ENCODE assay signal across 24 cellular contexts in genomic region chr12:91043408-91043807, GRCh38. TPM values are rescaled to one million over a fixed set of nuclear protein-coding genes. Genes with fewer than 3 reads are reported as not detected.
"Had no signal": no experiment of that assay in that cellular context is flagged by ENCODE, and none has a peak within 500 bp of the region (broad histone marks: within the 10 kb centered on the region; RNA-seq: fewer than 3 reads in every experiment).

No MANE protein-coding gene starts in this region.

- H3K9me3 ChIP-seq: tibial artery had no signal

- H3K36me3 ChIP-seq: left ventricle myocardium inferior, tibial artery had no signal

- ATAC-seq: activated CD8-positive, alpha-beta T cell treated with anti-CD3 and anti-CD28 coated beads, Interleukin-2, amount 10 ng/mL, durations not matched to agents 7 days and 5 days; activated naive CD8-positive, alpha-beta T cell treated with anti-CD3 and anti-CD28 coated beads, Interleukin-2, amount 50 U/mL, for 24 hours; activated T-cell treated with anti-CD3 and anti-CD28 coated beads, Interleukin-2, amount 50 U/mL, for 4 hours had no signal

- DNase-seq: activated CD4-positive, alpha-beta T cell treated with anti-CD3 and anti-CD28 coated beads, Interleukin-2, amount 10 ng/mL, durations not matched to agents 24 days and 14 days; activated CD8-positive, alpha-beta T cell treated with anti-CD3 and anti-CD28 coated beads, Interleukin-2, amount 10 ng/mL, durations not matched to agents 7 days and 5 days; activated naive CD4-positive, alpha-beta T cell treated with anti-CD3 and anti-CD28 coated beads for 36 hours; activated naive CD8-positive, alpha-beta T cell treated with anti-CD3 and anti-CD28 coated beads, Interleukin-2, amount 50 U/mL, for 24 hours; activated T-cell treated with anti-CD3 and anti-CD28 coated beads, Interleukin-2, amount 50 U/mL, for 4 hours; anterior cingulate cortex; head of caudate nucleus; left ventricle myocardium inferior; mammary epithelial cell; midbrain; nephron progenitor cell; nucleus accumbens; stimulated activated CD4-positive, alpha-beta T cell treated with anti-CD3 and anti-CD28 coated beads, Interleukin-2, amount 100 ng/mL, for 24 hours; stimulated activated naive CD4-positive, alpha-beta T cell treated with Interleukin-2 at 50 U/mL for 16 hours; tibial artery had no signal

- H3K27ac ChIP-seq: coronary artery, left ventricle myocardium inferior, tibial artery had no signal

- H3K27ac Mint-ChIP-seq: activated CD4-positive, alpha-beta T cell treated with anti-CD3 and anti-CD28 coated beads, Interleukin-2, amount 10 ng/mL, durations not matched to agents 24 days and 14 days; activated CD8-positive, alpha-beta T cell treated with anti-CD3 and anti-CD28 coated beads, Interleukin-2, amount 10 ng/mL, durations not matched to agents 7 days and 5 days; activated naive CD4-positive, alpha-beta T cell treated with anti-CD3 and anti-CD28 coated beads for 36 hours; activated naive CD8-positive, alpha-beta T cell treated with anti-CD3 and anti-CD28 coated beads, Interleukin-2, amount 50 U/mL, for 24 hours; nephron progenitor cell had no signal

- H3K4me3 Mint-ChIP-seq: activated CD4-positive, alpha-beta T cell treated with anti-CD3 and anti-CD28 coated beads, Interleukin-2, amount 10 ng/mL, durations not matched to agents 24 days and 14 days; activated CD8-positive, alpha-beta T cell treated with anti-CD3 and anti-CD28 coated beads, Interleukin-2, amount 10 ng/mL, durations not matched to agents 7 days and 5 days; activated naive CD4-positive, alpha-beta T cell treated with anti-CD3 and anti-CD28 coated beads for 36 hours; activated naive CD8-positive, alpha-beta T cell treated with anti-CD3 and anti-CD28 coated beads, Interleukin-2, amount 50 U/mL, for 24 hours; activated T-cell treated with anti-CD3 and anti-CD28 coated beads, Interleukin-2, amount 50 U/mL, for 4 hours; brain; nephron progenitor cell had no signal

- H3K4me1 Mint-ChIP-seq: activated CD4-positive, alpha-beta T cell treated with anti-CD3 and anti-CD28 coated beads, Interleukin-2, amount 10 ng/mL, durations not matched to agents 24 days and 14 days; activated naive CD8-positive, alpha-beta T cell treated with anti-CD3 and anti-CD28 coated beads, Interleukin-2, amount 50 U/mL, for 24 hours; nephron progenitor cell had no signal

- H3K36me3 Mint-ChIP-seq: brain had no signal

- H3K9me3 Mint-ChIP-seq: activated CD4-positive, alpha-beta T cell treated with anti-CD3 and anti-CD28 coated beads, Interleukin-2, amount 10 ng/mL, durations not matched to agents 24 days and 14 days; activated naive CD4-positive, alpha-beta T cell treated with anti-CD3 and anti-CD28 coated beads for 36 hours; activated naive CD8-positive, alpha-beta T cell treated with anti-CD3 and anti-CD28 coated beads, Interleukin-2, amount 50 U/mL, for 24 hours; brain; nephron progenitor cell had no signal

- H3K27me3 Mint-ChIP-seq: activated CD4-positive, alpha-beta T cell treated with anti-CD3 and anti-CD28 coated beads, Interleukin-2, amount 10 ng/mL, durations not matched to agents 24 days and 14 days; activated naive CD8-positive, alpha-beta T cell treated with anti-CD3 and anti-CD28 coated beads, Interleukin-2, amount 50 U/mL, for 24 hours; brain had no signal

- H3K4me3 ChIP-seq: coronary artery, left ventricle myocardium inferior, tibial artery had no signal

- H3K4me1 ChIP-seq: left ventricle myocardium inferior, tibial artery had no signal

- H3K27me3 ChIP-seq: tibial artery had no signal

RNA-seq across cellular contexts. Expression of gene KERA, which starts 14.4 kb away (rescaled TPM):
- total RNA-seq: activated CD4-positive, alpha-beta T cell treated with anti-CD3 and anti-CD28 coated beads, Interleukin-2, amount 10 ng/mL, durations not matched to agents 24 days and 14 days; activated CD8-positive, alpha-beta T cell treated with anti-CD3 and anti-CD28 coated beads, Interleukin-2, amount 10 ng/mL, durations not matched to agents 7 days and 5 days; activated naive CD4-positive, alpha-beta T cell treated with anti-CD3 and anti-CD28 coated beads for 36 hours; activated T-cell treated with anti-CD3 and anti-CD28 coated beads, Interleukin-2, amount 50 U/mL, for 4 hours; epithelial cell of proximal tubule; fibroblast of lung; kidney epithelial cell; left ventricle myocardium inferior; mammary epithelial cell; renal cortical epithelial cell; subcutaneous adipose tissue had no signal
- polyA plus RNA-seq: fibroblast of lung, mammary epithelial cell had no signal

RNA-seq across cellular contexts. Expression of gene EPYC, which starts 38.6 kb away (rescaled TPM):
- total RNA-seq: activated CD4-positive, alpha-beta T cell treated with anti-CD3 and anti-CD28 coated beads, Interleukin-2, amount 10 ng/mL, durations not matched to agents 24 days and 14 days; activated CD8-positive, alpha-beta T cell treated with anti-CD3 and anti-CD28 coated beads, Interleukin-2, amount 10 ng/mL, durations not matched to agents 7 days and 5 days; activated naive CD4-positive, alpha-beta T cell treated with anti-CD3 and anti-CD28 coated beads for 36 hours; activated T-cell treated with anti-CD3 and anti-CD28 coated beads, Interleukin-2, amount 50 U/mL, for 4 hours; epithelial cell of proximal tubule; fibroblast of lung; frontal cortex; kidney epithelial cell; left ventricle myocardium inferior; mammary epithelial cell; renal cortical epithelial cell; subcutaneous adipose tissue had no signal
- polyA plus RNA-seq: mammary epithelial cell, urinary bladder had no signal
